ENCODE assay signal across 22 cellular contexts in the genomic region with DNA sequence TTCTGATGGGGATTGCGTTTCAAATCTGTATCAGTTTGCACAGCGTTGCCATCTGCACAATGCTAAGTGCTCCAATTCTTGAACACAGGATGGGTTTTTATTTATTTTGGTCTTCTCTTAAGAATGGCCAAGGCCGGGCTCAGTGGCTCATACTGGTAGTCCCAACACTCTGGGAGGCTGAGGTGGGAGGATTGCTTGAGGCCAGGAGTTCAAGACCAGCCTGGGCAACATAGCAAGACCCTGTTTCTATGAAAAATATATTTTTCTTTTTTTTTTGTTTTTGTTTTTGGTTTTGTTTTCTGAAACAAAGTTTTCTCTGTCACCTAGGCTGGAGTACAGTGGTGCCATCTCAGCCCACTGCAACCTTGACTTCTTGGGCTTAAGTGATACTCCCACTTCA. TPM values are rescaled to one million over a fixed set of nuclear protein-coding genes. Genes with fewer than 3 reads are reported as not detected.
DNase-seq lines count a peak whose midpoint lies in the region; ATAC-seq, FAIRE-seq and TF ChIP-seq lines count a peak whose summit lies in the region.
"Had no signal": no experiment of that assay in that cellular context is flagged by ENCODE, and none has a peak within 500 bp of the region (broad histone marks: within the 10 kb centered on the region; RNA-seq: fewer than 3 reads in every experiment).

No MANE protein-coding gene starts in this region.

- H3K4me3 ChIP-seq in OCI-LY1 (ENCODE audit: low read depth, low read length, poor library complexity, severe bottlenecking), result peak overlapping the region; percentile 43
- no peak overlapping the region for H3K4me3 ChIP-seq in K562
- H3K4me3 ChIP-seq: A549, HAP-1 had no signal

- H3K4me3 Mint-ChIP-seq in activated CD4-positive, alpha-beta T cell treated with anti-CD3 and anti-CD28 coated beads for 36 hours, result no peak overlapping the region
- peak overlapping the region in 2 of 4 donors; percentile 47 to 69 for H3K4me3 Mint-ChIP-seq in IgD-negative memory B cell
- H3K4me3 Mint-ChIP-seq: CD8-positive, alpha-beta memory T cell had no signal

- H2AFZ ChIP-seq in OCI-LY1 (ENCODE audit: low read length) (no peak overlapping the region), K562 (ENCODE audit: low read depth, low read length) (no peak overlapping the region)

- BruUV-seq in K562 (replicated peaks; lab: Mats Ljungman, UMichigan), result no TSS peak

- no peak for FAIRE-seq in K562 (lab: Jason Lieb, UNC)
- FAIRE-seq: A549, G401.6, GM12891, GM19239, H1, HTR-8/SVneo had no signal

- peak overlapping the region; percentile 96 for H3K27ac ChIP-seq in OCI-LY1 (ENCODE audit: low read depth, low read length, poor library complexity, severe bottlenecking)
- H3K27ac ChIP-seq in K562 (ENCODE audit: extremely low read depth, low read depth, low read length), result no peak overlapping the region
- H3K27ac ChIP-seq: 22Rv1, A549 had no signal

- H3K4me2 ChIP-seq in OCI-LY1 (ENCODE audit: low read length), result peak overlapping the region; percentile 69
- H3K4me2 ChIP-seq in K562 (ENCODE audit: insufficient read depth, low read length), result no peak overlapping the region
- H3K4me2 ChIP-seq: A549 had no signal

- H3K36me3 ChIP-seq in OCI-LY1 (ENCODE audit: insufficient read depth, low read length) (peaks cover 54% of the 10 kb centered on the region), K562 (ENCODE audit: control insufficient read depth, insufficient read depth, low read length) (peaks cover 76% of the 10 kb centered on the region)

- no peak for DNase-seq in activated CD4-positive, alpha-beta T cell treated with anti-CD3 and anti-CD28 coated beads for 36 hours
- DNase-seq in activated CD4-positive, alpha-beta T cell treated with anti-CD3 and anti-CD28 coated beads, Interleukin-2, amount 50 U/mL, for 4 hours, result no peak
- DNase-seq in K562 (ENCODE audit: extremely low read depth in 1 of 4, low spot score in 3 of 4) (no peak), hippocampal formation (lab: John Stamatoyannopoulos, UW) (no peak), HuH-7.5 (ENCODE audit: low spot score) (no peak)
- DNase-seq in stimulated activated CD4-positive, alpha-beta T cell treated with anti-CD3 and anti-CD28 coated beads, Interleukin-4, amount 100 ng/mL, for 4 hours, result no peak
- DNase-seq: AML-193; CD8-positive, alpha-beta memory T cell; COR-L47; DMS 273 treated with DMSO at 0.1 percent for 48 hours; DMS53; DND-41 had no signal

- intact Hi-C loops in activated CD4-positive, alpha-beta T cell treated with anti-CD3 and anti-CD28 coated beads for 36 hours (cut with DNase I, micrococcal nuclease), result no loop called here
- intact Hi-C loops in K562 (cut with micrococcal nuclease), result no loop called here

- H3K9me2 ChIP-seq in OCI-LY1 (ENCODE audit: low read depth, low read length), result no peaks in the 10 kb centered on the region

- H3K4me1 Mint-ChIP-seq in activated CD4-positive, alpha-beta T cell treated with anti-CD3 and anti-CD28 coated beads for 36 hours, result peaks cover 23% of the 10 kb centered on the region
- peaks cover 17 to 27% (median 22%) of the 10 kb centered on the region in 3 donors for H3K4me1 Mint-ChIP-seq in IgD-negative memory B cell

- TF ChIP-seq CTCF in OCI-LY1 (IDR thresholded peaks at IDR 0.05; ENCODE audit: low read length) (no peak), K562 (IDR thresholded peaks at IDR 0.05 in 2 of 3, conservative IDR thresholded peaks at IDR 0.05 in 1 of 3; ENCODE audit: insufficient read depth in 2 of 3, low read depth in 1 of 3, low read length in 3 of 3) (no peak)

- CTCF ChIA-PET in activated CD4-positive, alpha-beta T cell treated with anti-CD3 and anti-CD28 coated beads for 36 hours (lab: Charles Lee), result interaction anchor here (1.2 kb wide), 1 partner anchor 9 kb away, joined by 5 read pairs; no protein-coding TSS in a partner anchor
- CTCF ChIA-PET in K562 (lab: Yijun Ruan, JAX; ENCODE audit: low intra/inter-chr PET ratio), result no interaction called here

- H3K27me3 Mint-ChIP-seq in activated CD4-positive, alpha-beta T cell treated with anti-CD3 and anti-CD28 coated beads for 36 hours, result no peaks in the 10 kb centered on the region
- no peaks in the 10 kb centered on the region for H3K27me3 Mint-ChIP-seq in IgD-negative memory B cell
- H3K27me3 Mint-ChIP-seq: CD8-positive, alpha-beta memory T cell had no signal

- H3K9ac ChIP-seq in OCI-LY1 (ENCODE audit: low read length), result peak overlapping the region; percentile 65; the same call in 1 of the 2 replicates
- no peak overlapping the region for H3K9ac ChIP-seq in K562 (ENCODE audit: insufficient read depth in 1 of 2, low read depth in 2 of 2, low read length in 2 of 2)

- H3K27me3 ChIP-seq in OCI-LY1 (ENCODE audit: insufficient read depth, low read length), result no peaks in the 10 kb centered on the region
- no peaks in the 10 kb centered on the region for H3K27me3 ChIP-seq in K562 (ENCODE audit: control insufficient read depth in 2 of 2, insufficient read depth in 2 of 2, low read length in 2 of 2)

- no peak for TF ChIP-seq EP300 in K562 (IDR thresholded peaks at IDR 0.05; ENCODE audit: low read length)

- no peak for TF ChIP-seq RAD21 in K562 (CRISPR knock-in tag; conservative IDR thresholded peaks at IDR 0.05 in 1 of 2, IDR thresholded peaks at IDR 0.05 in 1 of 2)

- POLR2A ChIA-PET in activated CD4-positive, alpha-beta T cell treated with anti-CD3 and anti-CD28 coated beads for 36 hours (lab: Charles Lee), result no interaction called here
- POLR2A ChIA-PET in K562 (lab: Yijun Ruan, JAX), result interaction anchor here (0.7 kb wide), 1 partner anchor 17 kb away, joined by 3 read pairs; no protein-coding TSS in a partner anchor

- TF ChIP-seq POLR2A in K562 (conservative IDR thresholded peaks at IDR 0.05), result no peak

- H3K27ac Mint-ChIP-seq in activated CD4-positive, alpha-beta T cell treated with anti-CD3 and anti-CD28 coated beads for 36 hours, result peak overlapping the region; percentile 37
- peak overlapping the region in 2 of 3 donors; percentile 32 to 67 for H3K27ac Mint-ChIP-seq in IgD-negative memory B cell

- WGBS in K562 (ENCODE audit: insufficient coverage, low coverage, missing lambda C conversion rate), result 91% methylated on average over 3 of the region's 3 CpGs

- H3K36me3 Mint-ChIP-seq in activated CD4-positive, alpha-beta T cell treated with anti-CD3 and anti-CD28 coated beads for 36 hours (ENCODE audit: low read depth), result peaks cover 32% of the 10 kb centered on the region
- peaks cover 3% of the 10 kb centered on the region for H3K36me3 Mint-ChIP-seq in IgD-negative memory B cell

- H3K9me1 ChIP-seq in K562 (ENCODE audit: control insufficient read depth, insufficient read depth, low read length), result peaks cover 5% of the 10 kb centered on the region

- no peaks in the 10 kb centered on the region for H3F3A ChIP-seq in OCI-LY1 (ENCODE audit: insufficient read depth, low read length)

- no peaks in the 10 kb centered on the region for H3K9me3 Mint-ChIP-seq in activated CD4-positive, alpha-beta T cell treated with anti-CD3 and anti-CD28 coated beads for 36 hours (ENCODE audit: low read depth)
- no peaks in the 10 kb centered on the region for H3K9me3 Mint-ChIP-seq in IgD-negative memory B cell
- H3K9me3 Mint-ChIP-seq: CD8-positive, alpha-beta memory T cell had no signal

- ATAC-seq in activated CD4-positive, alpha-beta T cell treated with anti-CD3 and anti-CD28 coated beads for 36 hours, result no peak
- no peak for ATAC-seq in K562
- ATAC-seq: A549 had no signal

- H4K20me1 ChIP-seq in OCI-LY1 (ENCODE audit: insufficient read depth, low read length) (no peaks in the 10 kb centered on the region), K562 (replicated peaks; ENCODE audit: control insufficient read depth, insufficient read depth, low read length) (peaks cover 6% of the 10 kb centered on the region; the same call in 1 of the 2 replicates)

- in situ Hi-C loops in K562 (cut with MboI), result no loop called here

- H3K4me1 ChIP-seq in OCI-LY1 (ENCODE audit: insufficient read depth, low read length, severe bottlenecking), result peaks cover 69% of the 10 kb centered on the region
- H3K4me1 ChIP-seq in K562 (replicated peaks in 1 of 2; ENCODE audit: control insufficient read depth in 2 of 2, insufficient read depth in 2 of 2, low read length in 2 of 2), result peaks cover 0 to 33% of the 10 kb centered on the region in 2 experiments; a peak in 3 of 5 replicates
- H3K4me1 ChIP-seq: A549, HAP-1 had no signal

- H3K79me2 ChIP-seq in OCI-LY1 (ENCODE audit: insufficient read depth, low read length) (peaks cover 39% of the 10 kb centered on the region), K562 (ENCODE audit: control insufficient read depth, insufficient read depth, low read length) (peaks cover 68% of the 10 kb centered on the region)

- H3K9me3 ChIP-seq in OCI-LY1 (ENCODE audit: low read length) (no peaks in the 10 kb centered on the region), K562 (replicated peaks; ENCODE audit: control insufficient read depth, insufficient read depth, low read depth, low read length) (no peaks in the 10 kb centered on the region)
- H3K9me3 ChIP-seq: A549, HAP-1 had no signal

RNA-seq across cellular contexts. Expression of a gene that starts 5.5 kb away (rescaled TPM):
- 10 to 100 TPM; 10.7 to 11.4 TPM for total RNA-seq in activated CD4-positive, alpha-beta T cell treated with anti-CD3 and anti-CD28 coated beads for 36 hours
- polyA plus RNA-seq in IgD-negative memory B cell (not detected), K562 (2011; rRNA removed) (1.0 and 1.6 TPM in 2 replicates), K562 (2014; fragmentation: Illumina TruSeq; extraction: Trizol) (2.9 and 3.8 TPM in 2 replicates), K562 (2014; fragmentation: Nextera tagmentation; extraction: Ambion mirVana) (under 1 TPM in 1 of 2 experiments, not detected in 1; 0.04 TPM), K562 (2014; rRNA removed) (4.8 and 5.8 TPM in 2 replicates)
- 31.5 and 32.8 TPM in 2 replicates for total RNA-seq in K562 (2011; cell fraction: chromatin; rRNA removed; ENCODE audit: low replicate concordance)
- 14.5 and 16.2 TPM in 2 replicates for total RNA-seq in K562 (2011; cell fraction: nucleolus; rRNA removed)
- 22.3 and 39.8 TPM in 2 replicates for total RNA-seq in K562 (2011; cell fraction: nucleoplasm; rRNA removed)
- total RNA-seq in K562 (2014; rRNA removed) (1.3 and 1.5 TPM in 2 replicates), K562 (2014; rRNA removed; fragmentation: Illumina TruSeq; extraction: Trizol) (0.86 and 0.98 TPM in 2 replicates), K562 (2015; rRNA removed; fragmentation: Illumina TruSeq; extraction: Trizol) (1.1 TPM in 2 replicates), K562 (2021) (3.6 and 4.8 TPM in 2 replicates)
- polyA plus RNA-seq in K562 (2011; cell fraction: cytosol; rRNA removed), result 0.86 and 2.6 TPM in 2 replicates
- 12.5 and 30.5 TPM in 2 replicates for polyA plus RNA-seq in K562 (2011; cell fraction: nucleus; rRNA removed)
- polyA plus RNA-seq in K562 (2012), result 4.6 and 18.0 TPM in 2 replicates
- polyA minus RNA-seq in K562 (2011; rRNA and poly(A)+ RNA removed), result 0.81 and 1.1 TPM in 2 replicates
- polyA minus RNA-seq in K562 (2011; cell fraction: cytosol; rRNA and poly(A)+ RNA removed), result 0.46 and 1.0 TPM in 2 replicates
- 2.4 and 2.7 TPM in 2 replicates for polyA minus RNA-seq in K562 (2011; cell fraction: nucleus; rRNA and poly(A)+ RNA removed)
- polyA plus RNA-seq: CD8-positive, alpha-beta memory T cell had no signal

RNA-seq across cellular contexts. Expression of a gene that starts 7.2 kb away (rescaled TPM):
- 100 to 1,000 TPM; 310 to 323 TPM for total RNA-seq in activated CD4-positive, alpha-beta T cell treated with anti-CD3 and anti-CD28 coated beads for 36 hours
- polyA plus RNA-seq in IgD-negative memory B cell (324 TPM), K562 (2011; rRNA removed) (340 and 343 TPM in 2 replicates), K562 (2014; fragmentation: Illumina TruSeq; extraction: Trizol) (298 and 395 TPM in 2 replicates), K562 (2014; fragmentation: Nextera tagmentation; extraction: Ambion mirVana) (100 to 1,000 TPM; 263 to 440 TPM), K562 (2014; rRNA removed) (596 and 801 TPM in 2 replicates)
- total RNA-seq in K562 (2011; cell fraction: chromatin; rRNA removed; ENCODE audit: low replicate concordance), result 115 and 283 TPM in 2 replicates
- 289 and 359 TPM in 2 replicates for total RNA-seq in K562 (2011; cell fraction: nucleolus; rRNA removed)
- total RNA-seq in K562 (2011; cell fraction: nucleoplasm; rRNA removed), result 176 and 255 TPM in 2 replicates
- total RNA-seq in K562 (2014; rRNA removed) (386 and 429 TPM in 2 replicates), K562 (2014; rRNA removed; fragmentation: Illumina TruSeq; extraction: Trizol) (74.8 and 146 TPM in 2 replicates), K562 (2015; rRNA removed; fragmentation: Illumina TruSeq; extraction: Trizol) (397 and 447 TPM in 2 replicates), K562 (2021) (522 and 559 TPM in 2 replicates)
- 881 and 1,009 TPM in 2 replicates for polyA plus RNA-seq in K562 (2011; cell fraction: cytosol; rRNA removed)
- polyA plus RNA-seq in K562 (2011; cell fraction: nucleus; rRNA removed), result 249 and 320 TPM in 2 replicates
- 401 and 675 TPM in 2 replicates for polyA plus RNA-seq in K562 (2012)
- 72.8 and 113 TPM in 2 replicates for polyA minus RNA-seq in K562 (2011; rRNA and poly(A)+ RNA removed)
- polyA minus RNA-seq in K562 (2011; cell fraction: cytosol; rRNA and poly(A)+ RNA removed), result 98.7 and 142 TPM in 2 replicates
- polyA minus RNA-seq in K562 (2011; cell fraction: nucleus; rRNA and poly(A)+ RNA removed), result 52.4 and 62.5 TPM in 2 replicates

RNA-seq across cellular contexts. Expression of a gene that starts 7.8 kb away (rescaled TPM):
- 1 to 10 TPM; 3.8 to 4.4 TPM for total RNA-seq in activated CD4-positive, alpha-beta T cell treated with anti-CD3 and anti-CD28 coated beads for 36 hours
- 4.6 TPM for polyA plus RNA-seq in IgD-negative memory B cell
- total RNA-seq in K562 (2011; cell fraction: chromatin; rRNA removed; ENCODE audit: low replicate concordance), result 1.3 and 7.5 TPM in 2 replicates
- total RNA-seq in K562 (2011; cell fraction: nucleolus; rRNA removed), result 14.5 and 15.7 TPM in 2 replicates
- 4.5 TPM in 2 replicates for total RNA-seq in K562 (2011; cell fraction: nucleoplasm; rRNA removed)
- total RNA-seq in K562 (2014; rRNA removed), result 2.0 and 2.1 TPM in 2 replicates
- total RNA-seq in K562 (2014; rRNA removed; fragmentation: Illumina TruSeq; extraction: Trizol), result 0.22 TPM in 1 of 2 replicates, not detected in the other
- 0.76 and 0.90 TPM in 2 replicates for total RNA-seq in K562 (2015; rRNA removed; fragmentation: Illumina TruSeq; extraction: Trizol)
- 2.4 and 2.6 TPM in 2 replicates for total RNA-seq in K562 (2021)
- polyA plus RNA-seq in K562 (2011; rRNA removed), result 0.93 and 1.8 TPM in 2 replicates
- 2.5 and 7.7 TPM in 2 replicates for polyA plus RNA-seq in K562 (2011; cell fraction: cytosol; rRNA removed)
- polyA plus RNA-seq in K562 (2011; cell fraction: nucleus; rRNA removed), result 3.6 and 7.5 TPM in 2 replicates
- polyA plus RNA-seq in K562 (2012), result 1.3 and 2.7 TPM in 2 replicates
- 0.21 and 0.39 TPM in 2 replicates for polyA plus RNA-seq in K562 (2014; fragmentation: Illumina TruSeq; extraction: Trizol)
- not detected for polyA plus RNA-seq in K562 (2014; fragmentation: Nextera tagmentation; extraction: Ambion mirVana)
- 2.4 and 3.9 TPM in 2 replicates for polyA plus RNA-seq in K562 (2014; rRNA removed)
- 0.54 and 0.67 TPM in 2 replicates for polyA minus RNA-seq in K562 (2011; rRNA and poly(A)+ RNA removed)
- 1.4 TPM in 1 of 2 replicates, not detected in the other for polyA minus RNA-seq in K562 (2011; cell fraction: cytosol; rRNA and poly(A)+ RNA removed)
- 7.4 and 9.3 TPM in 2 replicates for polyA minus RNA-seq in K562 (2011; cell fraction: nucleus; rRNA and poly(A)+ RNA removed)

RNA-seq across cellular contexts. Expression of a gene that starts 14.9 kb away (rescaled TPM):
- total RNA-seq in activated CD4-positive, alpha-beta T cell treated with anti-CD3 and anti-CD28 coated beads for 36 hours, result under 1 TPM; 0.19 to 0.27 TPM
- polyA plus RNA-seq in IgD-negative memory B cell (not detected), K562 (2011; rRNA removed) (0.04 and 0.07 TPM in 2 replicates), K562 (2014; fragmentation: Illumina TruSeq; extraction: Trizol) (0.04 TPM in 2 replicates), K562 (2014; fragmentation: Nextera tagmentation; extraction: Ambion mirVana) (not detected), K562 (2014; rRNA removed) (0.05 and 0.31 TPM in 2 replicates)
- 0.09 and 0.56 TPM in 2 replicates for total RNA-seq in K562 (2011; cell fraction: chromatin; rRNA removed; ENCODE audit: low replicate concordance)
- 0.53 and 0.67 TPM in 2 replicates for total RNA-seq in K562 (2011; cell fraction: nucleolus; rRNA removed)
- total RNA-seq in K562 (2011; cell fraction: nucleoplasm; rRNA removed), result 0.29 and 0.46 TPM in 2 replicates
- total RNA-seq in K562 (2014; rRNA removed) (0.23 and 0.33 TPM in 2 replicates), K562 (2014; rRNA removed; fragmentation: Illumina TruSeq; extraction: Trizol) (0.04 TPM in 1 of 2 replicates, not detected in the other), K562 (2015; rRNA removed; fragmentation: Illumina TruSeq; extraction: Trizol) (0.08 and 0.11 TPM in 2 replicates), K562 (2021) (0.29 and 0.35 TPM in 2 replicates)
- 0.01 and 0.67 TPM in 2 replicates for polyA plus RNA-seq in K562 (2011; cell fraction: cytosol; rRNA removed)
- 0.22 and 0.77 TPM in 2 replicates for polyA plus RNA-seq in K562 (2011; cell fraction: nucleus; rRNA removed)
- 0.05 and 0.29 TPM in 2 replicates for polyA plus RNA-seq in K562 (2012)
- 0.14 TPM in 1 of 2 replicates, not detected in the other for polyA minus RNA-seq in K562 (2011; rRNA and poly(A)+ RNA removed)
- polyA minus RNA-seq in K562 (2011; cell fraction: cytosol; rRNA and poly(A)+ RNA removed), result not detected in 2 replicates
- polyA minus RNA-seq in K562 (2011; cell fraction: nucleus; rRNA and poly(A)+ RNA removed), result 0.22 and 0.27 TPM in 2 replicates
